ENCODE assay signal across 24 cellular contexts in genomic region chr10:25014579-25014978, GRCh38. TPM values are rescaled to one million over a fixed set of nuclear protein-coding genes. Genes with fewer than 3 reads are reported as not detected.
DNase-seq lines count a peak whose midpoint lies in the region; ATAC-seq and TF ChIP-seq lines count a peak whose summit lies in the region.
"Had no signal": no experiment of that assay in that cellular context is flagged by ENCODE, and none has a peak within 500 bp of the region (broad histone marks: within the 10 kb centered on the region; RNA-seq: fewer than 3 reads in every experiment).

No MANE protein-coding gene starts in this region.

- no peak for ATAC-seq in SK-N-SH treated with all-trans-retinoic acid at 6 μM for 48 hours
- no peak for ATAC-seq in GM18873 (IDR thresholded peaks at IDR 0.05; ENCODE audit: low FRiP score, unreplicated experiment)
- ATAC-seq in HG02798 (IDR thresholded peaks at IDR 0.05; ENCODE audit: poor library complexity, unreplicated experiment), result no peak

- POLR2A ChIA-PET in CD8-positive, alpha-beta memory T cell (lab: Charles Lee), result no interaction called here

- H3K4me1 Mint-ChIP-seq in CD8-positive, alpha-beta memory T cell, result peaks cover 18 to 24% (median 23%) of the 10 kb centered on the region in 3 donors
- H3K4me1 Mint-ChIP-seq in neural progenitor cell, result peaks cover 31% of the 10 kb centered on the region

- H3K27ac ChIP-seq in CD8-positive, alpha-beta memory T cell (ENCODE audit: low read depth, low read length), result no peak overlapping the region
- H3K27ac ChIP-seq in neural progenitor cell, result no peak overlapping the region
- H3K27ac ChIP-seq: BLaER1, SJSA1 had no signal

- no peak overlapping the region for H3K4me3 Mint-ChIP-seq in CD8-positive, alpha-beta memory T cell
- H3K4me3 Mint-ChIP-seq in neural progenitor cell, result peak overlapping the region; percentile 97

- H3K9me3 ChIP-seq in CD8-positive, alpha-beta memory T cell (ENCODE audit: low read length), result no peaks in the 10 kb centered on the region
- H3K9me3 ChIP-seq in endocrine pancreas (ENCODE audit: control insufficient read depth, low read length) (no peaks in the 10 kb centered on the region), neural progenitor cell (ENCODE audit: low read depth) (no peaks in the 10 kb centered on the region)
- H3K9me3 ChIP-seq: SJSA1 had no signal

- no peak for TF ChIP-seq CTCF in neural progenitor cell (IDR thresholded peaks at IDR 0.05)

- no peaks in the 10 kb centered on the region for H3K9me3 Mint-ChIP-seq in CD8-positive, alpha-beta memory T cell
- H3K9me3 Mint-ChIP-seq in neural progenitor cell, result peaks cover 10% of the 10 kb centered on the region

- peak overlapping the region in 5 of 8 donors; percentile 23 to 97 (median 68) for H3K27ac Mint-ChIP-seq in CD8-positive, alpha-beta memory T cell
- peak overlapping the region; percentile 80 for H3K27ac Mint-ChIP-seq in neural progenitor cell
- H3K27ac Mint-ChIP-seq: CD4-positive, CD25-positive, alpha-beta regulatory T cell had no signal

- DNase-seq in CD8-positive, alpha-beta memory T cell, result no peak
- DNase-seq in neural progenitor cell (ENCODE audit: low spot score) (no peak), NCI-H510A treated with DMSO at 0.1 percent for 48 hours (lab: John Stamatoyannopoulos, UW) (no peak), COLO829 (ENCODE audit: low spot score) (no peak)
- DNase-seq: CD4-positive, CD25-positive, alpha-beta regulatory T cell; DMS 273 treated with DMSO at 0.1 percent for 48 hours; DMS79 treated with DMSO at 0.1 percent for 48 hours; GF-D8; GM23248; H7; IMR-90; MM.1S; NCI-H2029; NCI-H446 treated with DMSO at 0.1 percent for 48 hours; NCI-H526 treated with DMSO at 0.1 percent for 48 hours; Right ventricle myocardium superior; RPMI8226 had no signal

- H2AFZ ChIP-seq in neural progenitor cell (replicated peaks), result no peak overlapping the region

- H3K27me3 ChIP-seq in CD8-positive, alpha-beta memory T cell (ENCODE audit: insufficient read depth, low read length, poor library complexity, severe bottlenecking), result no peaks in the 10 kb centered on the region
- H3K27me3 ChIP-seq in endocrine pancreas (ENCODE audit: control insufficient read depth, insufficient read depth, low read length) (no peaks in the 10 kb centered on the region), neural progenitor cell (no peaks in the 10 kb centered on the region)
- H3K27me3 ChIP-seq: BLaER1, SJSA1 had no signal

- peaks cover 0 to 4% of the 10 kb centered on the region in 2 donors for H3K27me3 Mint-ChIP-seq in CD8-positive, alpha-beta memory T cell
- H3K27me3 Mint-ChIP-seq in neural progenitor cell (ENCODE audit: insufficient read depth, low read depth), result peaks cover 3% of the 10 kb centered on the region

- no peak overlapping the region for H3K4me2 ChIP-seq in neural progenitor cell
- H3K4me2 ChIP-seq: BLaER1 had no signal

- peaks cover 0 to 12% (median 4%) of the 10 kb centered on the region in 3 donors for H3K36me3 Mint-ChIP-seq in CD8-positive, alpha-beta memory T cell
- H3K36me3 Mint-ChIP-seq in neural progenitor cell, result peaks cover 9% of the 10 kb centered on the region
- H3K36me3 Mint-ChIP-seq: CD4-positive, CD25-positive, alpha-beta regulatory T cell had no signal

- no peak overlapping the region for H3K4me3 ChIP-seq in CD8-positive, alpha-beta memory T cell (ENCODE audit: low read length)
- H3K4me3 ChIP-seq in endocrine pancreas (ENCODE audit: control insufficient read depth, insufficient read depth, low read length) (peak overlapping the region; percentile 95), neural progenitor cell (no peak overlapping the region)
- H3K4me3 ChIP-seq: BLaER1, SJSA1 had no signal

- H3K79me2 ChIP-seq in neural progenitor cell (ENCODE audit: low read depth), result peaks cover 22% of the 10 kb centered on the region

- H3K9ac ChIP-seq in endocrine pancreas (ENCODE audit: control insufficient read depth, insufficient read depth, low read length) (no peak overlapping the region), neural progenitor cell (no peak overlapping the region)
- H3K9ac ChIP-seq: BLaER1, KMS-11 had no signal

- peaks cover 17% of the 10 kb centered on the region for H3K4me1 ChIP-seq in CD8-positive, alpha-beta memory T cell (ENCODE audit: insufficient read depth, low read length)
- H3K4me1 ChIP-seq in endocrine pancreas (ENCODE audit: control insufficient read depth, insufficient read depth, low read length) (peaks cover 11% of the 10 kb centered on the region), neural progenitor cell (peaks cover 10% of the 10 kb centered on the region)

- peaks cover 26% of the 10 kb centered on the region for H3F3A ChIP-seq in neural progenitor cell (ENCODE audit: low read depth)

- H3K36me3 ChIP-seq in CD8-positive, alpha-beta memory T cell (ENCODE audit: insufficient read depth, low read length), result no peaks in the 10 kb centered on the region
- no peaks in the 10 kb centered on the region for H3K36me3 ChIP-seq in endocrine pancreas (ENCODE audit: control insufficient read depth, insufficient read depth, low read length)
- H3K36me3 ChIP-seq in neural progenitor cell, result no peaks in the 10 kb centered on the region
- H3K36me3 ChIP-seq: BLaER1, SJSA1 had no signal

- CTCF ChIA-PET in CD8-positive, alpha-beta memory T cell (lab: Charles Lee), result no interaction called here

- H4K20me1 ChIP-seq in neural progenitor cell (ENCODE audit: low read depth), result no peaks in the 10 kb centered on the region
- H4K20me1 ChIP-seq: BLaER1 had no signal

TF ChIP-seq in SK-N-SH treated with all-trans-retinoic acid at 6 μM for 48 hours, 23 proteins besides CTCF, POLR2A, EP300 and RAD21:
- TF ChIP-seq ISL1 (CRISPR knock-in tag; IDR thresholded peaks at IDR 0.05) (peak; percentile 97), CREB5 (CRISPR knock-in tag; IDR thresholded peaks at IDR 0.05; ENCODE audit: low read depth) (peak; percentile 62; the same call in 1 of the 2 replicates), TCF4 (CRISPR knock-in tag; IDR thresholded peaks at IDR 0.05; ENCODE audit: borderline replicate concordance) (peak; percentile 93), ESRRG (CRISPR knock-in tag; IDR thresholded peaks at IDR 0.05) (peak; percentile 76; the same call in 1 of the 2 replicates), PATZ1 (CRISPR knock-in tag; IDR thresholded peaks at IDR 0.05; ENCODE audit: borderline replicate concordance) (no peak)

RNA-seq across cellular contexts. Expression of gene ENKUR, which starts 1.4 kb away (rescaled TPM):
- not detected for total RNA-seq in CD8-positive, alpha-beta memory T cell
- polyA plus RNA-seq in CD8-positive, alpha-beta memory T cell, result not detected
- total RNA-seq in neural progenitor cell (ENCODE audit: low replicate concordance), result 0.15 TPM in 1 of 2 replicates, not detected in the other
- total RNA-seq: GM23248, H7, IMR-90, Right ventricle myocardium superior, SJSA1 had no signal
- polyA plus RNA-seq: IMR-90 had no signal

RNA-seq across cellular contexts. Expression of gene THNSL1, which starts 1.8 kb away (rescaled TPM):
- total RNA-seq in CD8-positive, alpha-beta memory T cell, result 10 to 100 TPM in 1 of 2 experiments, 1 to 10 TPM in 1; 9.5 to 10.6 TPM
- 4.1 TPM for polyA plus RNA-seq in CD8-positive, alpha-beta memory T cell
- total RNA-seq in neural progenitor cell (ENCODE audit: low replicate concordance), result 11.0 and 19.4 TPM in 2 replicates
